22 cellular contexts compared by ENCODE assay signal in the genomic region with DNA sequence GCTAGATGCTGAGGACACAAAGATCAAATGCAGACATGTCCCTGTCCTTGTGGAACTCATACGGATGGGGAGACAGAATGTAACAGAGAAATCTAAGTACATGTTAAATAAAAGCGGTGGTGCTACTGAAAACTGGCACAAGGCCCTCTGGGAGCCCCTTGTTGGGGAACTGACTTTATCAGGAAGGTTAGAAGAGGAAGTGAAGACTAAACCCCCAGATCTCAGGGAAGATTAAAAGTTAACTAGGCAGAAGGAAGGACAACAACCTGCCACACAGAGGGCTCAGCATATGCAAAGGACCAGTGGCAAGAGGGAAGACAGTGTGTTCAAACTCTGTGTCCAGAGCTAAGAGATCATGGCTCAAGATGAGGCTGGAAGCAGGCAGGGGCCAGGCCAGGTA. TPM values are rescaled to one million over a fixed set of nuclear protein-coding genes. Genes with fewer than 3 reads are reported as not detected.
DNase-seq lines count a peak whose midpoint lies in the region; ATAC-seq, FAIRE-seq and TF ChIP-seq lines count a peak whose summit lies in the region.
"Had no signal": no experiment of that assay in that cellular context is flagged by ENCODE, and none has a peak within 500 bp of the region (broad histone marks: within the 10 kb centered on the region; RNA-seq: fewer than 3 reads in every experiment).

No MANE protein-coding gene starts in this region.

- peaks cover 0 to 12% of the 10 kb centered on the region in 2 donors for H3K27me3 ChIP-seq in tibial nerve

- no peak for TF ChIP-seq POLR2A in GM12891 (IDR thresholded peaks at IDR 0.05; ENCODE audit: low read depth, low read length)
- TF ChIP-seq POLR2A in tibial nerve (IDR thresholded peaks at IDR 0.05): no peak

- DNase-seq in CD1c-positive myeloid dendritic cell (ENCODE audit: extremely low spot score) (peak; percentile 10), GM12891 (ENCODE audit: insufficient read length, low spot score) (no peak), MV-4-11 (lab: John Stamatoyannopoulos, UW) (peak; percentile 38), inferior parietal cortex (ENCODE audit: extremely low spot score) (peak; percentile 1), NCI-H446 treated with DMSO at 0.1 percent for 48 hours (lab: John Stamatoyannopoulos, UW) (no peak), tibial nerve (ENCODE audit: low spot score in 2 of 2) (no peak)
- DNase-seq: CD4-positive, alpha-beta memory T cell; COR-L47; EL; GDM1; GM23248; H9; HFFc6; NCI-H526; NCI-H82; NK-92 treated with Interleukin-12 subunit alpha and Interleukin-12 subunit beta, amount 100 ng/mL, for 24 hours; Right ventricle myocardium superior had no signal

- no peak for TF ChIP-seq CTCF in tibial nerve (IDR thresholded peaks at IDR 0.05)

- H3K4me3 ChIP-seq in tibial nerve: no peak overlapping the region
- H3K4me3 ChIP-seq: A549; BLaER1 treated with 17β-estradiol and CSF1 and Interleukin-3, amounts not matched to agents 10 nM and 100 nM; GM23248 had no signal

- whole genome bisulfite sequencing in tibial nerve, 2 donors: 88 to 94% methylated on average over 2 of the region's 2 CpGs

- no peak for TF ChIP-seq EP300 in tibial nerve (IDR thresholded peaks at IDR 0.05)

- no peak overlapping the region for H3K27ac ChIP-seq in tibial nerve
- H3K27ac ChIP-seq: A549; BLaER1 treated with 17β-estradiol and CSF1 and Interleukin-3, amounts not matched to agents 10 nM and 100 nM; GM23248; HL-60; KMS-11 had no signal

- no peak for ATAC-seq in HG02973 (IDR thresholded peaks at IDR 0.05; ENCODE audit: unreplicated experiment)
- ATAC-seq: A549 had no signal

- FAIRE-seq in GM12891 (lab: Jason Lieb, UNC): no peak
- FAIRE-seq: A549 had no signal

- peaks cover 0 to 20% (median 6%) of the 10 kb centered on the region in 4 donors for H3K4me1 ChIP-seq in tibial nerve

- no peaks in the 10 kb centered on the region for H3K9me3 ChIP-seq in tibial nerve
- H3K9me3 ChIP-seq: A549 had no signal

- H3K36me3 ChIP-seq in tibial nerve: no peaks in the 10 kb centered on the region
- H3K36me3 ChIP-seq: BLaER1 treated with 17β-estradiol and CSF1 and Interleukin-3, amounts not matched to agents 10 nM and 100 nM had no signal

TF ChIP-seq in GM12891, 5 proteins besides CTCF, POLR2A, EP300 and RAD21:
- TF ChIP-seq PAX5 (IDR thresholded peaks at IDR 0.05; ENCODE audit: insufficient read depth, low read length, severe bottlenecking): no peak
- TF ChIP-seq SPI1 (IDR thresholded peaks at IDR 0.05; ENCODE audit: low read depth, low read length): peak; percentile 45; the same call in 1 of the 2 replicates
TF ChIP-seq in GM12891: peak in this region for 1.

RNA-seq across cellular contexts. Expression of gene CACNB4, which starts 4.8 kb away (rescaled TPM):
- 5.7 TPM for polyA plus RNA-seq in GM12891 (2012; ENCODE audit: low read depth, missing spikeins)
- total RNA-seq in tibial nerve: 1 to 10 TPM; 3.5 to 4.8 (median 4.3) TPM
- polyA plus RNA-seq: CD4-positive, alpha-beta memory T cell had no signal

Comparison
In these comparisons a context has a peak if more than half of its experiments do, and no peak if none do; other contexts are left out.
1. DNase-seq: peak in CD1c-positive myeloid dendritic cell (single experiment), MV-4-11 (single experiment) and inferior parietal cortex (single experiment); none in GM12891 (single experiment), NCI-H446 treated with DMSO at 0.1 percent for 48 hours (single experiment) and tibial nerve (0 of 2).